9 cellular contexts compared by ENCODE assay signal in the genomic region with DNA sequence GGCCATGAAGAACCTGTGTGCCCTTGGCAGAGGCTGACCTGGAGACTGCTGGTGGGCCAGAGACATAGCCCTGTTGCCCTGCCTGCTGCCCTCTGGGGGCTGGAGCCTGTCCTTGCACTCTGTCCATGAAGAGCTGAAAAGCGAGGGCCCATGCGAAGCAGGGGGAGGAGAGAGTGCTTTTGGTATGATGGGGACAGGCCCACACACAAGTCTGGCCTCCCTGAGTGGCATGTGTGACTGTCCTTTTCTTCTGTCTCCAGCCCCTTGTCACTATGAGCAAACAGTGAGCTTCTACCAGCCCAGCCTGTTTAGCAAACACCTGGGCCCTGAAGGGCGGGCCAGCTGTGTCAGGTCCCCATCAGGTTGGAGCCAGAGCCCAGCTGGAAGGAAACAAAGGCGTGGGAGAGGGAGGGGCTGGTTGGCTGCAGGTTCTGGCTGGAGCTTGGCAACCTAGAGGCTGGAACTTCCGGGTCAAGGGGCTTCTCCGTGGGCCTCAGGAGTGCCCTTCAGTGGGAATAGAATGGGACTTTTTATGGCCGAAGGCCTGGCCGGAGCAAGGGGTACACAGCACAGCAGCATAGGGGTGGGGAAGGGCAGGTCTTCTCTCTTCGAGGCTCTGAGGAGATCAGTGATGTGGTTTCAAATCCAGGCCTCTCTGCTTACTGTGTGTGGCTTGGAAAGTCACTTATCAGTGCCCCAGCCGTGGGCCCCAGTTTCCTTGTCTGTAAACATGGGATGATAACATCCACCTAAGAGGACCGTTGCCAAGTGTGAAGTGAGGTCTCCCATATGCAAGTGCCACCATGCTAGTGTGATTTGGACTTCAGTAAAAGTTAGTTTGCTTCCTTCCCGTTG. TPM values are rescaled to one million over a fixed set of nuclear protein-coding genes. Genes with fewer than 3 reads are reported as not detected.
DNase-seq lines count a peak whose midpoint lies in the region; ATAC-seq, FAIRE-seq and TF ChIP-seq lines count a peak whose summit lies in the region.
"Had no signal": no experiment of that assay in that cellular context is flagged by ENCODE, and none has a peak within 500 bp of the region (broad histone marks: within the 10 kb centered on the region; RNA-seq: fewer than 3 reads in every experiment).

No MANE protein-coding gene starts in this region.

- POLR2A ChIA-PET in activated naive CD8-positive, alpha-beta T cell treated with anti-CD3 and anti-CD28 coated beads, Interleukin-2, amount 10 ng/mL, durations not matched to agents 7 days and 5 days (lab: Charles Lee), result no interaction called here

- peaks cover 7% of the 10 kb centered on the region for H3K79me2 ChIP-seq in keratinocyte (ENCODE audit: control insufficient read depth, insufficient read depth, low read length)

- FAIRE-seq in keratinocyte (lab: Jason Lieb, UNC), result no peak

- TF ChIP-seq EP300 in stomach (IDR thresholded peaks at IDR 0.05), result no peak

- H3K9me3 Mint-ChIP-seq in activated naive CD8-positive, alpha-beta T cell treated with anti-CD3 and anti-CD28 coated beads, Interleukin-2, amount 10 ng/mL, durations not matched to agents 7 days and 5 days, result no peaks in the 10 kb centered on the region

- H3K36me3 ChIP-seq in keratinocyte (ENCODE audit: control insufficient read depth in 2 of 2, extremely low read depth in 1 of 2, insufficient read depth in 2 of 2, low read length in 2 of 2) (peaks cover 3 to 17% of the 10 kb centered on the region in 2 experiments), stomach (peaks cover 0 to 38% (median 17%) of the 10 kb centered on the region in 4 donors)

- WGBS in stomach, 5 donors, result 24 to 60% (median 43%) methylated on average over 11 to 12 of the region's 12 CpGs

- H3K27ac ChIP-seq in keratinocyte (ENCODE audit: control insufficient read depth, insufficient read depth, low read length) (peak overlapping the region; percentile 50), stomach (peak overlapping the region; percentile 72 to 87 (median 83))
- H3K27ac ChIP-seq: tibial artery had no signal

- intact Hi-C loops in stomach (cut with DNase I; ENCODE audit: low total_unique reads), result no loop called here

- H3K4me1 ChIP-seq in keratinocyte (ENCODE audit: control insufficient read depth, extremely low read depth, insufficient read depth, low read length), result peaks cover 50% of the 10 kb centered on the region
- H3K4me1 ChIP-seq in stomach, result peaks cover 55 to 78% (median 74%) of the 10 kb centered on the region in 4 donors

- H3K36me3 Mint-ChIP-seq in activated naive CD8-positive, alpha-beta T cell treated with anti-CD3 and anti-CD28 coated beads, Interleukin-2, amount 10 ng/mL, durations not matched to agents 7 days and 5 days, result peaks cover 2% of the 10 kb centered on the region

- DNase-seq in activated naive CD4-positive, alpha-beta T cell treated with Interleukin-2 at 50 U/mL for 16 hours, result peak; percentile 24
- no peak for DNase-seq in activated naive CD4-positive, alpha-beta T cell treated with anti-CD3 and anti-CD28 coated beads, Interleukin-2, amount 50 U/mL, for 16 hours
- DNase-seq in NCI-H748 treated with DMSO at 0.1 percent for 48 hours (lab: John Stamatoyannopoulos, UW) (peak; percentile 44), keratinocyte (ENCODE audit: low read depth, low spot score) (no peak), stomach (peak; percentile 89), anterior cingulate cortex (lab: John Stamatoyannopoulos, UW) (no peak)
- DNase-seq in activated naive CD8-positive, alpha-beta T cell treated with anti-CD3 and anti-CD28 coated beads, Interleukin-2, amount 10 ng/mL, durations not matched to agents 7 days and 5 days, result peak; percentile 47

- TF ChIP-seq POLR2A in stomach (IDR thresholded peaks at IDR 0.05), result no peak

- TF ChIP-seq CTCF in keratinocyte (optimal IDR thresholded peaks at IDR 0.05 in 1 of 3, IDR thresholded peaks at IDR 0.05 in 1 of 3, conservative IDR thresholded peaks at IDR 0.05 in 1 of 3; ENCODE audit: extremely low read depth in 1 of 3, insufficient read depth in 2 of 3, low read length in 3 of 3), result peak; percentile 74 to 83 (median 75)
- peak in 3 of 7 experiments; percentile 24 to 53 (median 34) for TF ChIP-seq CTCF in stomach (IDR thresholded peaks at IDR 0.05)

- no peaks in the 10 kb centered on the region for H4K20me1 ChIP-seq in keratinocyte (ENCODE audit: control insufficient read depth, extremely low read depth, insufficient read depth, low read length)

- H3K9ac ChIP-seq in keratinocyte (ENCODE audit: control insufficient read depth, extremely low read depth, insufficient read depth, low read length), result no peak overlapping the region

- H3K4me3 Mint-ChIP-seq in activated naive CD8-positive, alpha-beta T cell treated with anti-CD3 and anti-CD28 coated beads, Interleukin-2, amount 10 ng/mL, durations not matched to agents 7 days and 5 days, result no peak overlapping the region

- dilution Hi-C loops in keratinocyte (cut with MboI; ENCODE audit: extremely low pct_ligation_motif_present, low sequenced_read_pairs), result no loop called here

- no peak overlapping the region for H2AFZ ChIP-seq in keratinocyte (ENCODE audit: control insufficient read depth, low read length)

- H3K4me1 Mint-ChIP-seq in activated naive CD8-positive, alpha-beta T cell treated with anti-CD3 and anti-CD28 coated beads, Interleukin-2, amount 10 ng/mL, durations not matched to agents 7 days and 5 days, result no peaks in the 10 kb centered on the region

- H3K4me3 ChIP-seq in keratinocyte (ENCODE audit: control insufficient read depth in 2 of 3, extremely low read depth in 1 of 3, insufficient read depth in 2 of 3, low read depth in 1 of 3, low read length in 3 of 3) (no peak overlapping the region), stomach (no peak overlapping the region)
- H3K4me3 ChIP-seq: tibial artery had no signal

- peak overlapping the region; percentile 2 for H3K4me2 ChIP-seq in keratinocyte (ENCODE audit: control insufficient read depth, extremely low read depth, insufficient read depth, low read depth, low read length)

- H3K9me3 ChIP-seq in keratinocyte (ENCODE audit: control insufficient read depth, low read depth, low read length), result no peaks in the 10 kb centered on the region
- H3K9me3 ChIP-seq in stomach, result no peaks in the 10 kb centered on the region
- H3K9me3 ChIP-seq: tibial artery had no signal

- no peak overlapping the region for H3K27ac Mint-ChIP-seq in activated naive CD8-positive, alpha-beta T cell treated with anti-CD3 and anti-CD28 coated beads, Interleukin-2, amount 10 ng/mL, durations not matched to agents 7 days and 5 days

- peaks cover 3% of the 10 kb centered on the region for H3K9me1 ChIP-seq in keratinocyte (ENCODE audit: control insufficient read depth, extremely low read depth, insufficient read depth, low read length)

- no peaks in the 10 kb centered on the region for H3K27me3 ChIP-seq in keratinocyte (ENCODE audit: control insufficient read depth, extremely low read depth, insufficient read depth, low read length)
- no peaks in the 10 kb centered on the region for H3K27me3 ChIP-seq in stomach
- H3K27me3 ChIP-seq: tibial artery had no signal

- ATAC-seq in HG02759 (IDR thresholded peaks at IDR 0.05; ENCODE audit: unreplicated experiment), result peak; percentile 81
- ATAC-seq in activated naive CD8-positive, alpha-beta T cell treated with anti-CD3 and anti-CD28 coated beads, Interleukin-2, amount 10 ng/mL, durations not matched to agents 7 days and 5 days (ENCODE audit: low read depth), result peak; percentile 74

- no peaks in the 10 kb centered on the region for H3K27me3 Mint-ChIP-seq in activated naive CD8-positive, alpha-beta T cell treated with anti-CD3 and anti-CD28 coated beads, Interleukin-2, amount 10 ng/mL, durations not matched to agents 7 days and 5 days

RNA-seq across cellular contexts. Expression of a gene that starts 14.3 kb away (rescaled TPM):
- 10 to 100 TPM; 22.8 to 27.1 TPM for total RNA-seq in activated naive CD8-positive, alpha-beta T cell treated with anti-CD3 and anti-CD28 coated beads, Interleukin-2, amount 10 ng/mL, durations not matched to agents 7 days and 5 days
- polyA plus RNA-seq in keratinocyte (57.6 to 87.5 TPM (median 59.0 TPM) in 3 replicates), stomach (100 to 1,000 TPM in 2 of 3 donors, 10 to 100 TPM in 1; 38.5 to 118 (median 103) TPM)
- polyA plus RNA-seq in keratinocyte (2011; ENCODE audit: low read depth), result 20.2 TPM
- 21.1 and 28.7 TPM in 2 replicates for polyA plus RNA-seq in keratinocyte (2011; cell fraction: cytosol; rRNA removed)
- polyA plus RNA-seq in keratinocyte (2011; cell fraction: nucleus; rRNA removed), result 196 and 205 TPM in 2 replicates
- 80.6 and 92.1 TPM in 2 replicates for polyA plus RNA-seq in keratinocyte (2012; ENCODE audit: low replicate concordance)
- 60.9 to 96.0 TPM (median 64.2 TPM) in 3 replicates for polyA minus RNA-seq in keratinocyte
- 70.4 TPM for polyA minus RNA-seq in keratinocyte (2011; cell fraction: cytosol; rRNA and poly(A)+ RNA removed)
- 124 and 168 TPM in 2 replicates for polyA minus RNA-seq in keratinocyte (2011; cell fraction: nucleus; rRNA and poly(A)+ RNA removed)
- total RNA-seq in stomach, result 100 to 1,000 TPM in 3 of 5 donors, 10 to 100 TPM in 2; 58.3 to 323 (median 129) TPM

Comparison
In these comparisons a context has a peak if more than half of its experiments do, and no peak if none do; other contexts are left out.
1. DNase-seq: peak in activated naive CD4-positive, alpha-beta T cell treated with Interleukin-2 at 50 U/mL for 16 hours (single experiment), NCI-H748 treated with DMSO at 0.1 percent for 48 hours (single experiment), activated naive CD8-positive, alpha-beta T cell treated with anti-CD3 and anti-CD28 coated beads, Interleukin-2, amount 10 ng/mL, durations not matched to agents 7 days and 5 days (single experiment) and stomach (single experiment); none in activated naive CD4-positive, alpha-beta T cell treated with anti-CD3 and anti-CD28 coated beads, Interleukin-2, amount 50 U/mL, for 16 hours (single experiment), keratinocyte (single experiment) and anterior cingulate cortex (0 of 58).